ENCODE assay signal across 8 cellular contexts in the genomic region with DNA sequence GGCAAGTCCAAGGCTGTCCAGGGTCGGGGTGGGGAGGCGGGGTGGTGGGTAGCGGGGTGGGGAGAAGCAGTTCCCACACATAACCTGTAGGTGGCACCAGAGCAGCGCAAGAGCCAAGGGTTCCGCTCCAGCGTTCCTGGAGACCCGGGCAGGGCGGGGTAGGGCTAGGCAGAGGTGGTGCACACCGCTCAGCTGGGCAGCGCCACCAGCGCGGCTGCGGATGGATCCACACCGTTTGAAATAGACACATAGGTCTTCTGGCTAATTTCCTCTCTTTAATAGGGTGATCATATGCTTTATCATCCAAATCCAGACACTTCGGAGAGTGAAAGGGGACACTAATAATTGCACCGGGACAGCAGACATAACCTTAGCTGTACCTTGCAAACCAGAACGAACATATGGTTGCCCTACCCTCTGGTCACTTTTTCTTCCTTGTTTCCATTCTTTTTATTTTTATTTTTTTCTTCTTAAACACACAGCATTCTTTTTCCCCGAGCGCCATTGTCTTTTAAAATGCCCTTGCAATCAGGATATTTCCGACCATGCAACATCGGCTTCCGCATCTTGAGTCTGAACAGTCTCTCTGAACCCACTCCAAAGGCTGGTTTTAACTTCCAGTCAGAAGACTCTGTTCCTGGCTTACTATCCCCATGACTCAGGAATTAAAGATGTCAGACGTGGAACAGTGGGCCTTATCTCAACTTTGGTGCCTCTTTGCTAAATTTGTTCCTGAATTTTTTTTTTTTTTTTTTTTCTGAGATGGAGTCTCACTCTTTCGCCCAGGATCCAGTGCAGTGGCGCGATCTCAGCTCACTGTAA. TPM values are rescaled to one million over a fixed set of nuclear protein-coding genes. Genes with fewer than 3 reads are reported as not detected.
DNase-seq lines count a peak whose midpoint lies in the region; ATAC-seq and TF ChIP-seq lines count a peak whose summit lies in the region.

No MANE protein-coding gene starts in this region.

- peak overlapping the region; percentile 92 for H3K4me2 ChIP-seq in fibroblast of lung (ENCODE audit: extremely low read depth, insufficient read depth, low read length)

- peaks cover 14% of the 10 kb centered on the region for H3K27me3 Mint-ChIP-seq in activated T-cell treated with anti-CD3 and anti-CD28 coated beads, Interleukin-2, amount 50 U/mL, for 24 hours
- H3K27me3 Mint-ChIP-seq in nephron (ENCODE audit: low read depth), result no peaks in the 10 kb centered on the region

- peak; percentile 96 for ATAC-seq in GM21825 (IDR thresholded peaks at IDR 0.05; ENCODE audit: unreplicated experiment)

- no peaks in the 10 kb centered on the region for H3K4me1 ChIP-seq in fibroblast of lung (ENCODE audit: control insufficient read depth, extremely low read depth, insufficient read depth, low read length)

- TF ChIP-seq CTCF in fibroblast of lung (conservative IDR thresholded peaks at IDR 0.05 in 1 of 2, IDR thresholded peaks at IDR 0.05 in 1 of 2; ENCODE audit: low read depth in 1 of 2, low read length in 2 of 2), result peak; percentile 60 to 74
- TF ChIP-seq CTCF in nephron (IDR thresholded peaks at IDR 0.05; ENCODE audit: unreplicated experiment in 3 of 3), result peak; percentile 82 to 93 (median 91)

- H3K36me3 ChIP-seq in fibroblast of lung (ENCODE audit: control insufficient read depth, insufficient read depth, low read length), result no peaks in the 10 kb centered on the region

- H3K27ac ChIP-seq in fibroblast of lung (ENCODE audit: insufficient read depth, low read length), result no peak overlapping the region

- H3K4me1 Mint-ChIP-seq in activated T-cell treated with anti-CD3 and anti-CD28 coated beads, Interleukin-2, amount 50 U/mL, for 24 hours (ENCODE audit: low read depth), result peaks cover 2% of the 10 kb centered on the region
- peaks cover 15% of the 10 kb centered on the region for H3K4me1 Mint-ChIP-seq in nephron

- peak overlapping the region; percentile 57 for H3K4me3 Mint-ChIP-seq in activated T-cell treated with anti-CD3 and anti-CD28 coated beads, Interleukin-2, amount 50 U/mL, for 24 hours
- peak overlapping the region; percentile 57 to 69 (median 66) for H3K4me3 Mint-ChIP-seq in nephron

- H3K79me2 ChIP-seq in fibroblast of lung (ENCODE audit: control insufficient read depth, insufficient read depth, low read length), result no peaks in the 10 kb centered on the region

- no peaks in the 10 kb centered on the region for H3K36me3 Mint-ChIP-seq in activated T-cell treated with anti-CD3 and anti-CD28 coated beads, Interleukin-2, amount 50 U/mL, for 24 hours (ENCODE audit: low read depth)
- H3K36me3 Mint-ChIP-seq in nephron (ENCODE audit: low read depth), result no peaks in the 10 kb centered on the region

- no peaks in the 10 kb centered on the region for H3K9me3 ChIP-seq in fibroblast of lung (ENCODE audit: control insufficient read depth, insufficient read depth, low read depth, low read length)

- H3K27me3 ChIP-seq in fibroblast of lung (ENCODE audit: control insufficient read depth, insufficient read depth, low read length), result peaks cover 7% of the 10 kb centered on the region

- H2AFZ ChIP-seq in fibroblast of lung (ENCODE audit: low read length), result peak overlapping the region; percentile 76

- peak overlapping the region; percentile 27 to 52 (median 42) for H3K4me3 ChIP-seq in fibroblast of lung (replicated peaks in 1 of 4; ENCODE audit: control extremely low read depth in 1 of 4, insufficient read depth in 1 of 4, low read depth in 3 of 4, low read length in 4 of 4)

- DNase-seq in DMS53 (lab: John Stamatoyannopoulos, UW) (peak; percentile 93), KG1 (lab: John Stamatoyannopoulos, UW) (peak; percentile 76), fibroblast of lung (ENCODE audit: low read depth in 2 of 2) (peak; percentile 66 to 73)
- peak; percentile 89 for DNase-seq in activated T-cell treated with anti-CD3 and anti-CD28 coated beads, Interleukin-2, amount 50 U/mL, for 24 hours
- peak; percentile 79 for DNase-seq in stimulated activated naive CD4-positive, alpha-beta T cell treated with Interleukin-2 at 50 U/mL for 16 hours (lab: John Stamatoyannopoulos, UW)

- H3K27ac Mint-ChIP-seq in activated T-cell treated with anti-CD3 and anti-CD28 coated beads, Interleukin-2, amount 50 U/mL, for 24 hours, result no peak overlapping the region
- no peak overlapping the region for H3K27ac Mint-ChIP-seq in nephron

- no peaks in the 10 kb centered on the region for H3K9me3 Mint-ChIP-seq in activated T-cell treated with anti-CD3 and anti-CD28 coated beads, Interleukin-2, amount 50 U/mL, for 24 hours
- H3K9me3 Mint-ChIP-seq in nephron, result no peaks in the 10 kb centered on the region

- H4K20me1 ChIP-seq in fibroblast of lung (ENCODE audit: control insufficient read depth, extremely low read depth, insufficient read depth, low read length), result no peaks in the 10 kb centered on the region

- H3K9ac ChIP-seq in fibroblast of lung (ENCODE audit: insufficient read depth, low read length), result no peak overlapping the region

TF ChIP-seq in PFSK-1, 5 proteins besides CTCF, POLR2A, EP300 and RAD21:
- no peak for TF ChIP-seq TAF1 (IDR thresholded peaks at IDR 0.05; ENCODE audit: borderline replicate concordance, insufficient read depth, low read length)
- TF ChIP-seq FOXP2 (optimal IDR thresholded peaks at IDR 0.05; ENCODE audit: borderline replicate concordance, extremely low read depth, extremely low read length, insufficient read depth), result peak; percentile 32
- TF ChIP-seq, protein P1, sequence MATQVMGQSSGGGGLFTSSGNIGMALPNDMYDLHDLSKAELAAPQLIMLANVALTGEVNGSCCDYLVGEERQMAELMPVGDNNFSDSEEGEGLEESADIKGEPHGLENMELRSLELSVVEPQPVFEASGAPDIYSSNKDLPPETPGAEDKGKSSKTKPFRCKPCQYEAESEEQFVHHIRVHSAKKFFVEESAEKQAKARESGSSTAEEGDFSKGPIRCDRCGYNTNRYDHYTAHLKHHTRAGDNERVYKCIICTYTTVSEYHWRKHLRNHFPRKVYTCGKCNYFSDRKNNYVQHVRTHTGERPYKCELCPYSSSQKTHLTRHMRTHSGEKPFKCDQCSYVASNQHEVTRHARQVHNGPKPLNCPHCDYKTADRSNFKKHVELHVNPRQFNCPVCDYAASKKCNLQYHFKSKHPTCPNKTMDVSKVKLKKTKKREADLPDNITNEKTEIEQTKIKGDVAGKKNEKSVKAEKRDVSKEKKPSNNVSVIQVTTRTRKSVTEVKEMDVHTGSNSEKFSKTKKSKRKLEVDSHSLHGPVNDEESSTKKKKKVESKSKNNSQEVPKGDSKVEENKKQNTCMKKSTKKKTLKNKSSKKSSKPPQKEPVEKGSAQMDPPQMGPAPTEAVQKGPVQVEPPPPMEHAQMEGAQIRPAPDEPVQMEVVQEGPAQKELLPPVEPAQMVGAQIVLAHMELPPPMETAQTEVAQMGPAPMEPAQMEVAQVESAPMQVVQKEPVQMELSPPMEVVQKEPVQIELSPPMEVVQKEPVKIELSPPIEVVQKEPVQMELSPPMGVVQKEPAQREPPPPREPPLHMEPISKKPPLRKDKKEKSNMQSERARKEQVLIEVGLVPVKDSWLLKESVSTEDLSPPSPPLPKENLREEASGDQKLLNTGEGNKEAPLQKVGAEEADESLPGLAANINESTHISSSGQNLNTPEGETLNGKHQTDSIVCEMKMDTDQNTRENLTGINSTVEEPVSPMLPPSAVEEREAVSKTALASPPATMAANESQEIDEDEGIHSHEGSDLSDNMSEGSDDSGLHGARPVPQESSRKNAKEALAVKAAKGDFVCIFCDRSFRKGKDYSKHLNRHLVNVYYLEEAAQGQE (IDR thresholded peaks at IDR 0.05; ENCODE audit: insufficient read depth in 1 of 2, low read depth in 2 of 2, low read length in 2 of 2), result no peak
- no peak for TF ChIP-seq POLR2AphosphoS5 (IDR thresholded peaks at IDR 0.05; ENCODE audit: low read depth, low read length)
- no peak for TF ChIP-seq SIN3A (IDR thresholded peaks at IDR 0.05; ENCODE audit: borderline replicate concordance, insufficient read depth, low read length)

RNA-seq across cellular contexts. Expression of a gene that starts 12.5 kb away (rescaled TPM):
- polyA plus RNA-seq in PFSK-1 (2012; ENCODE audit: insufficient read length, low read depth), result 7.3 TPM
- total RNA-seq in fibroblast of lung, result 9.2 and 9.8 TPM in 2 replicates
- polyA plus RNA-seq in fibroblast of lung, result 6.4 and 8.9 TPM in 2 replicates
- 5.8 and 8.0 TPM in 2 replicates for polyA plus RNA-seq in fibroblast of lung (2012)
- polyA minus RNA-seq in fibroblast of lung (ENCODE audit: low replicate concordance), result 2.1 and 3.1 TPM in 2 replicates
